ENCODE assay signal across 15 cellular contexts in the genomic region with DNA sequence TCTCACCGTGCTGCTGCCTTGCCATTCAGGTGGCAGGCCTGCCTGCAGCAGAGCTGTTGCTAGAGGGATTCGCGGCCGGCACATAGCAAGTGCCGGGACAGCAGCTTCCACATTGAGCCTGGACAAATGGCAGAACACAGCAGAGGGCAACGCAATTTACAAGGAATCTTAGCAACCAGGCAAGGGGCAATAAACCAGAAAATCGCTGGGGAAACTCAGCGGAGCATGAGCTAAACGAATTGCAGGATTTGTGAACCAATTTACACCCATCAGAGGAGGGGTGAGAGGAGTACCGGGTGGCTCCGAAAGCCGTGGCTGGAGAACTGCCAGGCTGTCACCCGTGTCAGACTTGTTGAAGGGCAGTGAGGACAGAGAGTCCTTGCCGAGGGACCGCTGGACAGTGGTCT. TPM values are rescaled to one million over a fixed set of nuclear protein-coding genes. Genes with fewer than 3 reads are reported as not detected.
DNase-seq lines count a peak whose midpoint lies in the region; ATAC-seq and TF ChIP-seq lines count a peak whose summit lies in the region.
"Had no signal": no experiment of that assay in that cellular context is flagged by ENCODE, and none has a peak within 500 bp of the region (broad histone marks: within the 10 kb centered on the region; RNA-seq: fewer than 3 reads in every experiment).

No MANE protein-coding gene starts in this region.

- peak in 8 of 14 donors; percentile 7 to 53 (median 20) for DNase-seq in C1 segment of cervical spinal cord (lab: John Stamatoyannopoulos, UW)
- DNase-seq in G401 (ENCODE audit: low spot score), result peak; percentile 80
- DNase-seq in coronary artery (ENCODE audit: low spot score), result peak; percentile 62
- DNase-seq in RKO (ENCODE audit: low spot score), result no peak
- DNase-seq in NCI-H1930 (lab: John Stamatoyannopoulos, UW), result no peak
- DNase-seq: activated CD4-positive, CD25-positive, alpha-beta regulatory T cell; cerebellar nuclear complex; SHP77 treated with DMSO at 0.1 percent for 48 hours; stimulated activated CD4-positive, alpha-beta T cell treated with anti-CD3 and anti-CD28 coated beads, Interleukin-4, amount 100 ng/mL, for 1 hour; T-helper 17 cell had no signal

- H3K27ac ChIP-seq in coronary artery, result no peak overlapping the region
- H3K27ac ChIP-seq: neutrophil had no signal

- peaks cover 12% of the 10 kb centered on the region for H3K4me1 Mint-ChIP-seq in nephron
- H3K4me1 Mint-ChIP-seq: T-helper 17 cell had no signal

- no peak overlapping the region for H3K4me3 ChIP-seq in coronary artery

- ATAC-seq in GM21515 (IDR thresholded peaks at IDR 0.05; ENCODE audit: unreplicated experiment), result no peak
- ATAC-seq: HCT116, T-helper 17 cell had no signal

- in situ Hi-C loops in G401 (cut with HindIII; ENCODE audit: low sequenced_read_pairs), result no loop called here

- H3K4me3 Mint-ChIP-seq in nephron, result peak overlapping the region in 2 of 3 experiments; percentile 0 to 22

- H3K27ac Mint-ChIP-seq in nephron, result peak overlapping the region in 1 of 3 experiments; percentile 9
- H3K27ac Mint-ChIP-seq: T-helper 17 cell had no signal

- H3K9me3 Mint-ChIP-seq in nephron, result peaks cover 2% of the 10 kb centered on the region

- TF ChIP-seq CTCF in coronary artery (IDR thresholded peaks at IDR 0.05), result no peak
- no peak for TF ChIP-seq CTCF in nephron (IDR thresholded peaks at IDR 0.05; ENCODE audit: unreplicated experiment in 3 of 3)

- H3K27me3 Mint-ChIP-seq in nephron (ENCODE audit: low read depth), result peaks cover 70% of the 10 kb centered on the region

- H3K36me3 Mint-ChIP-seq in nephron (ENCODE audit: low read depth), result no peaks in the 10 kb centered on the region

RNA-seq across cellular contexts. Expression of a gene that starts 58.6 kb away (rescaled TPM):
- total RNA-seq in G401 (2014; rRNA removed; shearing (Covaris generic)), result not detected in 2 replicates
- total RNA-seq: HT1080, T-helper 17 cell had no signal

Comparison
In these comparisons a context has a peak if more than half of its experiments do, and no peak if none do; other contexts are left out.
1. DNase-seq: peak in C1 segment of cervical spinal cord (8 of 14), G401 (single experiment) and coronary artery (single experiment); none in RKO (single experiment) and NCI-H1930 (0 of 2).